ENCODE assay signal across 20 cellular contexts in the genomic region with DNA sequence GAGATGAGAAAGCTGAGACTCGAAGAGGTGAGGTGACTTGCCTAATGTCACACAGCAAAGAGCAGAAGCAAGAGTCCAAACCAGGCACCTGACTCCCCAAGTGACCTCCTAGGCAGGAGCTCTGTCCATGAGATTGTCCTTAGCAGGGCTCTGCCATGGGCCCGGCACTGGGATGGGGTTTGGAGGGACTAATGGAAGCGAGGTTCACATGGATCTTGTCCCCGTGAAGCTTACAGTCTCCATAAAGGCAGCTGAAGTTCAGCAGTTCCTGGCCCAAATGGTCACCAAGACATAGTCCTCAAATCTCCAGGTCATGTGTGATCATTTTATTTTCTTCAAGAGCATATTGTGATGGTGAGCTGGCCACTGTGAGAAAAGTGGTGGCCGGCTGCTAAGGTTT. TPM values are rescaled to one million over a fixed set of nuclear protein-coding genes. Genes with fewer than 3 reads are reported as not detected.
"Had no signal": no experiment of that assay in that cellular context is flagged by ENCODE, and none has a peak within 500 bp of the region (broad histone marks: within the 10 kb centered on the region; RNA-seq: fewer than 3 reads in every experiment).

No MANE protein-coding gene starts in this region.

- H3K79me2 ChIP-seq: hepatocyte had no signal

- H3K27ac ChIP-seq: epithelial cell of prostate, foreskin keratinocyte had no signal

- H3K4me2 ChIP-seq: hepatocyte had no signal

- H3K4me1 ChIP-seq: foreskin keratinocyte had no signal

- H3K9me3 ChIP-seq: left ventricle myocardium inferior, lower lobe of right lung, ovary, right atrium auricular region, stomach, upper lobe of right lung had no signal

- H3K36me3 Mint-ChIP-seq: naive thymus-derived CD4-positive, alpha-beta T cell had no signal

- ATAC-seq: foreskin keratinocyte, left cardiac atrium, lower lobe of right lung, upper lobe of right lung had no signal

- DNase-seq: caudate nucleus; cortex of kidney; effector memory CD4-positive, alpha-beta T cell; foreskin keratinocyte; head of caudate nucleus; kidney; left cardiac atrium; left ventricle myocardium inferior; lower lobe of right lung; naive thymus-derived CD4-positive, alpha-beta T cell; small intestine; stimulated activated CD4-positive, alpha-beta T cell treated with anti-CD3 and anti-CD28 coated beads, Interleukin-12 subunit alpha, Interleukin-12 subunit beta, amount 100 ng/mL, for 4 hours; stimulated activated naive CD4-positive, alpha-beta T cell; stomach; upper lobe of right lung had no signal

- H3K36me3 ChIP-seq: left ventricle myocardium inferior, lower lobe of right lung, ovary, right atrium auricular region, stomach, upper lobe of right lung had no signal

- H3K4me3 Mint-ChIP-seq: memory B cell; naive thymus-derived CD4-positive, alpha-beta T cell had no signal

- H3K27ac Mint-ChIP-seq: memory B cell; naive thymus-derived CD4-positive, alpha-beta T cell had no signal

- H3K27me3 ChIP-seq: foreskin keratinocyte, hepatocyte, ovary, right atrium auricular region, stomach, upper lobe of right lung had no signal

- H2AFZ ChIP-seq: hepatocyte had no signal

- H3K4me3 ChIP-seq: hepatocyte, left ventricle myocardium inferior, lower lobe of right lung, ovary, right atrium auricular region, stomach, upper lobe of right lung had no signal

RNA-seq across cellular contexts. Expression of gene AFF3, which starts 57.0 kb away (rescaled TPM):
- total RNA-seq: foreskin keratinocyte had no signal
